In the genomic region with DNA sequence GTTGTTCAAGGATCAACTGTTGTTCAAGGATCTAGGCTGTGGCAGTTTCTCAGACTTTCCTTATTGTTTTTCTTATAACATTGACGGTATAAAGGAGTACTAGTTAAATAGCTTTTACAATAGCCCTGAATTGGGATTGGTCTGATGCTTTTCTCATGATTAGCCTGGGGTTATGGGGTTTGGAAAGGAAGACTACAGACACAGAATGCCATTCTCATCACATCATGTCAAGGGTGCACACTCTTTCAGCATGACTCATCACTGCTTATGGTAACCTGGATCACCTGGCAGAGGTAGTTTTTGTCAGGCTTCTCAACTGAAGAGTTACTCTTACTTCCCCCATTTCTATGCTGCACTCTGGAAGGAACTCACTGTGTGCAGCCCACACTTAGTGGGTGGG, we compare ENCODE assay signal across 20 cellular contexts.
DNase-seq lines count a peak whose midpoint lies in the region; FAIRE-seq and TF ChIP-seq lines count a peak whose summit lies in the region.
"Had no signal": no experiment of that assay in that cellular context is flagged by ENCODE, and none has a peak within 500 bp of the region (broad histone marks: within the 10 kb centered on the region; RNA-seq: fewer than 3 reads in every experiment).

No MANE protein-coding gene starts in this region.

- peak; percentile 86 for DNase-seq in DMS53 (lab: John Stamatoyannopoulos, UW)
- DNase-seq in mammary epithelial cell: peak; percentile 94
- DNase-seq in kidney glomerular epithelial cell (lab: John Stamatoyannopoulos, UW): peak; percentile 30
- DNase-seq in RKO (ENCODE audit: low spot score): no peak
- no peak for DNase-seq in DMS 273 treated with DMSO at 0.1 percent for 48 hours (lab: John Stamatoyannopoulos, UW)
- DNase-seq in GM19239 (ENCODE audit: insufficient read length, low spot score): no peak
- DNase-seq in GM10248 (ENCODE audit: extremely low spot score): no peak
- DNase-seq: activated CD4-positive, alpha-beta T cell treated with anti-CD3 and anti-CD28 coated beads for 4 hours; activated CD8-positive, alpha-beta memory T cell treated with anti-CD3 and anti-CD28 coated beads, Interleukin-2, amount 10 ng/mL, durations not matched to agents 7 days and 5 days; activated naive CD8-positive, alpha-beta T cell treated with anti-CD3 and anti-CD28 coated beads for 36 hours; brain microvascular endothelial cell; CD8-positive, alpha-beta T cell; gastrocnemius medialis; GOT3; NCI-H1436; NCI-H2227 treated with DMSO at 0.1 percent for 48 hours; RPMI8226; spleen had no signal

- H3K36me3 ChIP-seq in mammary epithelial cell (ENCODE audit: insufficient read depth, low read length): no peaks in the 10 kb centered on the region
- H3K36me3 ChIP-seq: brain microvascular endothelial cell, gastrocnemius medialis, spleen, suprapubic skin had no signal

- no peak overlapping the region for H3K9ac ChIP-seq in mammary epithelial cell (ENCODE audit: insufficient read depth, low read length)

- no peaks in the 10 kb centered on the region for H4K20me1 ChIP-seq in mammary epithelial cell (ENCODE audit: insufficient read depth, low read length)

- intact Hi-C loops in mammary epithelial cell (cut with micrococcal nuclease): no loop called here

- H3K27me3 ChIP-seq in mammary epithelial cell (ENCODE audit: insufficient read depth, low read length): no peaks in the 10 kb centered on the region
- H3K27me3 ChIP-seq: brain microvascular endothelial cell, gastrocnemius medialis, spleen, suprapubic skin had no signal

- TF ChIP-seq EP300 in Ishikawa (IDR thresholded peaks at IDR 0.05; ENCODE audit: borderline replicate concordance): no peak

- WGBS in mammary epithelial cell (ENCODE audit: low coverage, missing lambda C conversion rate): 0% methylated on average over 1 of the region's 1 CpG

- no peak for FAIRE-seq in GM19239 (lab: Jason Lieb, UNC)

- peaks cover 17% of the 10 kb centered on the region for H3K4me1 ChIP-seq in mammary epithelial cell (ENCODE audit: insufficient read depth, low read length)
- H3K4me1 ChIP-seq: gastrocnemius medialis, spleen, suprapubic skin had no signal

- BruUV-seq in mammary epithelial cell (replicated peaks; lab: Mats Ljungman, UMichigan): no TSS peak

- dilution Hi-C loops in mammary epithelial cell (cut with HindIII; ENCODE audit: low sequenced_read_pairs): no loop called here

- in situ Hi-C loops in mammary epithelial cell (cut with MboI; ENCODE audit: low sequenced_read_pairs in 2 of 2): no loop called here

- H2AFZ ChIP-seq in mammary epithelial cell (ENCODE audit: low read depth, low read length): no peak overlapping the region

- POLR2A ChIA-PET in GM10248 (lab: Yijun Ruan, JAX): no interaction called here

- no peak for TF ChIP-seq RAD21 in Ishikawa (IDR thresholded peaks at IDR 0.05; ENCODE audit: low read depth)

- H3K27ac ChIP-seq in mammary epithelial cell (ENCODE audit: insufficient read depth, low read depth, low read length): peak overlapping the region; percentile 83
- H3K27ac ChIP-seq: brain microvascular endothelial cell, gastrocnemius medialis, spleen, suprapubic skin had no signal

- no peak for TF ChIP-seq CTCF in mammary epithelial cell (conservative IDR thresholded peaks at IDR 0.05 in 1 of 2, IDR thresholded peaks at IDR 0.05 in 1 of 2; ENCODE audit: extremely low read depth in 1 of 2, insufficient read depth in 1 of 2, low read depth in 1 of 2, low read length in 2 of 2)
- no peak for TF ChIP-seq CTCF in GM10248 (IDR thresholded peaks at IDR 0.05; ENCODE audit: control extremely low read depth, extremely low read depth, low read depth, missing control alignments)

- H3K4me3 ChIP-seq in mammary epithelial cell (replicated peaks in 1 of 3; ENCODE audit: insufficient read depth in 1 of 3, low read depth in 2 of 3, low read length in 3 of 3): no peak overlapping the region
- H3K4me3 ChIP-seq: gastrocnemius medialis, spleen, suprapubic skin had no signal

- peak overlapping the region; percentile 64 for H3K4me2 ChIP-seq in mammary epithelial cell (ENCODE audit: insufficient read depth, low read depth, low read length)

- no peaks in the 10 kb centered on the region for H3K9me3 ChIP-seq in mammary epithelial cell (replicated peaks; ENCODE audit: insufficient read depth, low read length)
- H3K9me3 ChIP-seq: gastrocnemius medialis, suprapubic skin had no signal

- CTCF ChIA-PET in mammary epithelial cell (lab: Charles Lee; ENCODE audit: low non-redundant PET) (no interaction called here), GM10248 (lab: Yijun Ruan, JAX) (no interaction called here)

- H3K79me2 ChIP-seq in mammary epithelial cell (ENCODE audit: insufficient read depth, low read length): no peaks in the 10 kb centered on the region

TF ChIP-seq in Ishikawa, 13 proteins besides CTCF, POLR2A, EP300 and RAD21:
- peak; percentile 47 for TF ChIP-seq TEAD4 (IDR thresholded peaks at IDR 0.05)
- no peak for TF ChIP-seq EGR1 (IDR thresholded peaks at IDR 0.05)

Comparison
In these comparisons a context has a peak if more than half of its experiments do, and no peak if none do; other contexts are left out.
1. DNase-seq: peak in DMS53 (single experiment), mammary epithelial cell (single experiment) and kidney glomerular epithelial cell (single experiment); none in RKO (single experiment), DMS 273 treated with DMSO at 0.1 percent for 48 hours (single experiment), GM19239 (single experiment) and GM10248 (single experiment).